ENCODE assay signal across 1 cellular context in the genomic region with DNA sequence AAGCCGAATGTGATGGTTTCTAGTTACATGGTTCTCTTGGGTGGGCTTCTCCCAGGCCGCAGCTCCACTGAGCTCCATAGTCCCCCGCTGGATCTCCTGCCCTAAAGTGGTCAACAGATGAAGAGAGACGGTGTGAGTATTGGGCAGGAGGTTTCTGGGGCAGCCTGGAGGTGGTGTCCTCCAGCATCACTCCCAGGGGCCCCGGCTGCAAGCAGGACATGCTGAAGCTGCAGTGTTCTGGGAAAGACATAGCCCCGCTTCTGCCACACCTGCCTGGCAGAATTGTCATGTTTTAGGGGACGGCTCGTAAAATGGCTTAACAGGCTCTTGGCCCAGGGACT.
TF ChIP-seq lines count a peak whose summit lies in the region.

No MANE protein-coding gene starts in this region.

TF ChIP-seq in IMR-90, 13 proteins besides CTCF, POLR2A, EP300 and RAD21 (continued from another document):
- TF ChIP-seq, protein P1, sequence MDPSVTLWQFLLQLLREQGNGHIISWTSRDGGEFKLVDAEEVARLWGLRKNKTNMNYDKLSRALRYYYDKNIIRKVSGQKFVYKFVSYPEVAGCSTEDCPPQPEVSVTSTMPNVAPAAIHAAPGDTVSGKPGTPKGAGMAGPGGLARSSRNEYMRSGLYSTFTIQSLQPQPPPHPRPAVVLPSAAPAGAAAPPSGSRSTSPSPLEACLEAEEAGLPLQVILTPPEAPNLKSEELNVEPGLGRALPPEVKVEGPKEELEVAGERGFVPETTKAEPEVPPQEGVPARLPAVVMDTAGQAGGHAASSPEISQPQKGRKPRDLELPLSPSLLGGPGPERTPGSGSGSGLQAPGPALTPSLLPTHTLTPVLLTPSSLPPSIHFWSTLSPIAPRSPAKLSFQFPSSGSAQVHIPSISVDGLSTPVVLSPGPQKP (IDR thresholded peaks at IDR 0.05; ENCODE audit: borderline replicate concordance, low read depth, low read length) = no peak
